In the genomic region with DNA sequence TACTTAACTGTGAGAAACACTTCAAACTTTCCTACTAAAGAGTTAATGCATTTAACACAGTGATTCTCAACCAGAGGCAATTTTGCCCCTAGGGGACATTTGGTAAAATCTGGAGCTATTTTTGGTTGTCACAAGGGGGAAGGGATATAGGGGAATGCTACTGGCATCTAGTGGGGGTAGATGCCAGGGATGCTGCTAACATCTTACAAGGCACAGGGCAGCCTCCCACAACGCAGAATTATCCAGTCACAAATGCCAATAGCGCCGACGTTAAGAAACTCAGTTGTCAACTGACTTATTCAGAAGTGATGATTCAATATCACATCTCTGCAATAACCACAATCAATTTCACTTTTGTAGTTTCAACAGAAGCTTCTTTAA, we compare ENCODE assay signal across 9 cellular contexts. TPM values are rescaled to one million over a fixed set of nuclear protein-coding genes. Genes with fewer than 3 reads are reported as not detected.
DNase-seq lines count a peak whose midpoint lies in the region; ATAC-seq and TF ChIP-seq lines count a peak whose summit lies in the region.
"Had no signal": no experiment of that assay in that cellular context is flagged by ENCODE, and none has a peak within 500 bp of the region (broad histone marks: within the 10 kb centered on the region; RNA-seq: fewer than 3 reads in every experiment).

No MANE protein-coding gene starts in this region.

- CTCF ChIA-PET in mammary epithelial cell (lab: Charles Lee; ENCODE audit: low non-redundant PET): no interaction called here

- H3K4me3 Mint-ChIP-seq in CD4-positive, CD25-positive, alpha-beta regulatory T cell: peak overlapping the region; percentile 86 to 92 (median 90)

- no peaks in the 10 kb centered on the region for H3K9me3 ChIP-seq in CD4-positive, CD25-positive, alpha-beta regulatory T cell (ENCODE audit: control insufficient read depth in 2 of 2, low read length in 2 of 2)
- H3K9me3 ChIP-seq in mammary epithelial cell (replicated peaks; ENCODE audit: insufficient read depth, low read length) (no peaks in the 10 kb centered on the region), subcutaneous abdominal adipose tissue (ENCODE audit: control insufficient read depth in 5 of 5, low read length in 5 of 5) (no peaks in the 10 kb centered on the region)
- H3K9me3 ChIP-seq: SJCRH30 had no signal

- peaks cover 30% of the 10 kb centered on the region for H3K4me1 ChIP-seq in CD4-positive, CD25-positive, alpha-beta regulatory T cell (ENCODE audit: control insufficient read depth, insufficient read depth, low read length, poor library complexity, severe bottlenecking)
- H3K4me1 ChIP-seq in mammary epithelial cell (ENCODE audit: insufficient read depth, low read length): peaks cover 17% of the 10 kb centered on the region
- peaks cover 4 to 41% (median 32%) of the 10 kb centered on the region in 5 donors for H3K4me1 ChIP-seq in subcutaneous abdominal adipose tissue (ENCODE audit: control insufficient read depth in 5 of 5, insufficient read depth in 5 of 5, low read length in 5 of 5)

- H3K4me3 ChIP-seq in CD4-positive, CD25-positive, alpha-beta regulatory T cell (ENCODE audit: low read depth, low read length): peak overlapping the region; percentile 83
- peak overlapping the region; percentile 5 to 66 (median 62) for H3K4me3 ChIP-seq in mammary epithelial cell (replicated peaks in 1 of 3; ENCODE audit: insufficient read depth in 1 of 3, low read depth in 2 of 3, low read length in 3 of 3)
- H3K4me3 ChIP-seq in subcutaneous abdominal adipose tissue (ENCODE audit: low read depth in 1 of 5, low read length in 5 of 5): peak overlapping the region in 4 of 5 donors; percentile 39 to 75 (median 66)

- peak; percentile 4 to 62 (median 33) for DNase-seq in CD4-positive, CD25-positive, alpha-beta regulatory T cell
- DNase-seq in H4 (ENCODE audit: low spot score) (peak; percentile 44), SW 1271 (lab: John Stamatoyannopoulos, UW) (peak; percentile 21 to 65), mammary epithelial cell (peak; percentile 93), myocyte (ENCODE audit: low read depth) (peak; percentile 85), NCI-H187 treated with DMSO at 0.1 percent for 48 hours (lab: John Stamatoyannopoulos, UW) (no peak), NCI-H187 (lab: John Stamatoyannopoulos, UW) (no peak)

- 7% methylated on average over 4 of the region's 4 CpGs for WGBS in mammary epithelial cell (ENCODE audit: low coverage, missing lambda C conversion rate)

- in situ Hi-C loops in mammary epithelial cell (cut with MboI; ENCODE audit: low sequenced_read_pairs in 2 of 2): no loop called here

- peaks cover 62% of the 10 kb centered on the region for H3K79me2 ChIP-seq in mammary epithelial cell (ENCODE audit: insufficient read depth, low read length)

- BruUV-seq in mammary epithelial cell (replicated peaks; lab: Mats Ljungman, UMichigan): no TSS peak

- H3K9ac ChIP-seq in mammary epithelial cell (ENCODE audit: insufficient read depth, low read length): peak overlapping the region; percentile 85
- peak overlapping the region in 4 of 5 donors; percentile 32 to 96 (median 76) for H3K9ac ChIP-seq in subcutaneous abdominal adipose tissue (ENCODE audit: low read length in 5 of 5)

- H3K9me3 Mint-ChIP-seq in CD4-positive, CD25-positive, alpha-beta regulatory T cell: peaks cover 0 to 1% (median 0%) of the 10 kb centered on the region in 7 donors

- H4K20me1 ChIP-seq in mammary epithelial cell (ENCODE audit: insufficient read depth, low read length): no peaks in the 10 kb centered on the region

- peak overlapping the region; percentile 83 for H3K4me2 ChIP-seq in mammary epithelial cell (ENCODE audit: insufficient read depth, low read depth, low read length)

- ATAC-seq in CD4-positive, CD25-positive, alpha-beta regulatory T cell (ENCODE audit: low read depth in 2 of 2): no peak

- peaks cover 8% of the 10 kb centered on the region for H3K36me3 Mint-ChIP-seq in CD4-positive, CD25-positive, alpha-beta regulatory T cell

- H3K27me3 Mint-ChIP-seq in CD4-positive, CD25-positive, alpha-beta regulatory T cell: no peaks in the 10 kb centered on the region

- TF ChIP-seq CTCF in mammary epithelial cell (conservative IDR thresholded peaks at IDR 0.05 in 1 of 2, IDR thresholded peaks at IDR 0.05 in 1 of 2; ENCODE audit: extremely low read depth in 1 of 2, insufficient read depth in 1 of 2, low read depth in 1 of 2, low read length in 2 of 2): peak; percentile 7 to 32

- peaks cover 19 to 47% (median 36%) of the 10 kb centered on the region in 4 donors for H3K4me1 Mint-ChIP-seq in CD4-positive, CD25-positive, alpha-beta regulatory T cell

- dilution Hi-C loops in mammary epithelial cell (cut with HindIII; ENCODE audit: low sequenced_read_pairs): no loop called here

- H3K36me3 ChIP-seq in CD4-positive, CD25-positive, alpha-beta regulatory T cell (ENCODE audit: control insufficient read depth, insufficient read depth, low read length): no peaks in the 10 kb centered on the region
- H3K36me3 ChIP-seq in mammary epithelial cell (ENCODE audit: insufficient read depth, low read length) (no peaks in the 10 kb centered on the region), subcutaneous abdominal adipose tissue (ENCODE audit: control insufficient read depth in 5 of 5, insufficient read depth in 5 of 5, low read length in 5 of 5) (no peaks in the 10 kb centered on the region)
- H3K36me3 ChIP-seq: SJCRH30 had no signal

- no peaks in the 10 kb centered on the region for H3K27me3 ChIP-seq in CD4-positive, CD25-positive, alpha-beta regulatory T cell (ENCODE audit: control insufficient read depth, insufficient read depth, low read length)
- no peaks in the 10 kb centered on the region for H3K27me3 ChIP-seq in mammary epithelial cell (ENCODE audit: insufficient read depth, low read length)
- no peaks in the 10 kb centered on the region for H3K27me3 ChIP-seq in subcutaneous abdominal adipose tissue (ENCODE audit: control insufficient read depth in 5 of 5, insufficient read depth in 4 of 5, low read length in 5 of 5)
- H3K27me3 ChIP-seq: SJCRH30 had no signal

- H3K27ac Mint-ChIP-seq in CD4-positive, CD25-positive, alpha-beta regulatory T cell: peak overlapping the region; percentile 90 to 98 (median 93)

- H3K27ac ChIP-seq in CD4-positive, CD25-positive, alpha-beta regulatory T cell (ENCODE audit: insufficient read depth, low read length, poor library complexity, severe bottlenecking): no peak overlapping the region
- H3K27ac ChIP-seq in mammary epithelial cell (ENCODE audit: insufficient read depth, low read depth, low read length) (peak overlapping the region; percentile 97), subcutaneous abdominal adipose tissue (ENCODE audit: low read depth, low read length) (peak overlapping the region; percentile 95)
- H3K27ac ChIP-seq: SJCRH30 had no signal

- intact Hi-C loops in mammary epithelial cell (cut with micrococcal nuclease): loop anchor here (1.0 to 5.0 kb wide), 3 partner anchors 28 to 140 kb away; no protein-coding TSS in a partner anchor

- H2AFZ ChIP-seq in mammary epithelial cell (ENCODE audit: low read depth, low read length): no peak overlapping the region

RNA-seq across cellular contexts. Expression of gene EEA1, which starts 2.0 kb away (rescaled TPM):
- total RNA-seq in CD4-positive, CD25-positive, alpha-beta regulatory T cell: 11.8 TPM
- 1 to 10 TPM; 5.8 to 9.0 (median 6.6) TPM for polyA plus RNA-seq in CD4-positive, CD25-positive, alpha-beta regulatory T cell
- total RNA-seq in H4 (2014; rRNA removed; shearing (Covaris generic)): 5.9 and 6.6 TPM in 2 replicates
- 10 to 100 TPM; 17.2 to 45.2 TPM for total RNA-seq in mammary epithelial cell
- 5.8 TPM for polyA plus RNA-seq in mammary epithelial cell
- 43.6 TPM for polyA minus RNA-seq in mammary epithelial cell
- total RNA-seq in myocyte: 24.9 and 25.5 TPM in 2 replicates
- polyA plus RNA-seq in myocyte (2012): 5.2 TPM

Comparison
In these comparisons a context has a peak if more than half of its experiments do, and no peak if none do; other contexts are left out.
1. DNase-seq: peak in CD4-positive, CD25-positive, alpha-beta regulatory T cell (3 of 3), H4 (single experiment), SW 1271 (2 of 2), mammary epithelial cell (single experiment) and myocyte (single experiment); none in NCI-H187 treated with DMSO at 0.1 percent for 48 hours (single experiment) and NCI-H187 (0 of 2).
2. Peak in every context shown above with its lines, with median percentiles within 50 percentile points of each other: H3K4me3 ChIP-seq.